9 cellular contexts compared by ENCODE assay signal in the genomic region with DNA sequence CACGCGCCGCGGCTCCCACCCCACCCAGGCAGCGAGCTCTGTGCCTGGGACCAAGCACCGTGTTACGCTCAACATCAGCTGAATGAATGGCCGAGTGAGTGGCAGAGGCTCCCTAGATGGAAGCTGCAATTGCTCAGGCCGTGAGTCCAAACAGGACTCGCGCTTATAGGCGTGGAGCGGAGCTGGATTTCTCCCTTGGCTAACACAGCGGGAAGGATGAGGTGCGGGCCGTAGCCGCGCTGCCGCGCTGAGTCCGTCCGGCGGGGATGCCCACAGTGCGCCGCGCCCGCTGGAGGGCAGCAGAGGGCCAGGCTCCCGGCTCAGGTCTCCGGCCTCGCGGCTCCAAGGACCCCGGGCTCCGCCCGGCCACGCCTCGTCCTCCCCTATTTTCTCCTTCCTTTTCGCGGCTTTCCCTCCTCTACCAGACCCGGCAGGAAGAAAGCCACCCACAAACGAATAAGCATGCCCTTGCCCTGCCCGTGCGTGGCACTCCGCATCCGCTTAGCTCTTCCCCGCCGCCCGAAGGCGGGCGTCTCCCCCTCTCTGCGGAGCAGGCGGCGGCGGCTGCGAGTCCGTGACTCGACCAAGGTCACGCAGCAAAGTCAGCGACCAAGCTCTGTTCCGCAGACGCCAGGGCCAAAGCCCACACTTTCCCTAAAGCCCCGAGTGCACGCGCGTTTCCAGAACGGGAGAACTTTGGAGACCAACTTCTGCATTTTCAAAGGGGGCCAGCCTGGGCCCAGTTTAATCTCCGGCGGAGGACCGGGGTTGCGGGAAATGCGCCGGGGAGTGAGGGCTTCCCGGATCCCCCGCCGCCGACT. TPM values are rescaled to one million over a fixed set of nuclear protein-coding genes. Genes with fewer than 3 reads are reported as not detected.
DNase-seq lines count a peak whose midpoint lies in the region; ATAC-seq and TF ChIP-seq lines count a peak whose summit lies in the region.
"Had no signal": no experiment of that assay in that cellular context is flagged by ENCODE, and none has a peak within 500 bp of the region (broad histone marks: within the 10 kb centered on the region; RNA-seq: fewer than 3 reads in every experiment).

No MANE protein-coding gene starts in this region.

- H3F3A ChIP-seq in PC-3 (ENCODE audit: low read length, unreplicated experiment) (no peaks in the 10 kb centered on the region), neural cell (ENCODE audit: insufficient read depth, low read length, poor library complexity, severe bottlenecking) (no peaks in the 10 kb centered on the region)

- peak in 9 of 10 experiments; percentile 26 to 63 (median 38) for DNase-seq in CD4-positive, alpha-beta T cell
- DNase-seq in PC-3, result peak; percentile 87
- peak; percentile 49 for DNase-seq in activated T-helper 2 cell treated with anti-CD3 and anti-CD28 coated beads, Interferon-gamma antibody, Interleukin-2, Interleukin-4, amounts not matched to agents 10 μg/mL and 5 μg/mL and 100 μg/mL, durations not matched to agents 14 hours and 24 hours and 36 hours (ENCODE audit: low spot score)
- peak; percentile 50 to 73 for DNase-seq in foreskin keratinocyte
- DNase-seq in stimulated activated naive CD8-positive, alpha-beta T cell treated with anti-CD3 and anti-CD28 coated beads, Interleukin-15, amount 100 ng/mL, for 72 hours, result peak; percentile 71 to 73

- POLR2A ChIA-PET in CD4-positive, alpha-beta T cell (lab: Charles Lee), result no interaction called here
- POLR2A ChIA-PET in PC-3 (lab: Charles Lee; ENCODE audit: unreplicated experiment), result interaction anchor here (1.0 kb wide), 1 partner anchor 57 kb away, joined by 3 read pairs; the partner anchor contains the start of gene FAHD2A

- no peaks in the 10 kb centered on the region for H3K9me3 Mint-ChIP-seq in CD4-positive, alpha-beta T cell
- no peaks in the 10 kb centered on the region for H3K9me3 Mint-ChIP-seq in activated T-helper 2 cell treated with anti-CD3 and anti-CD28 coated beads, Interferon-gamma antibody, Interleukin-2, Interleukin-4, amounts not matched to agents 10 μg/mL and 5 μg/mL and 100 μg/mL, durations not matched to agents 14 hours and 24 hours and 36 hours
- H3K9me3 Mint-ChIP-seq in stimulated activated naive CD8-positive, alpha-beta T cell treated with anti-CD3 and anti-CD28 coated beads, Interleukin-15, amount 100 ng/mL, for 72 hours, result no peaks in the 10 kb centered on the region

- H2AFZ ChIP-seq in PC-3 (ENCODE audit: low read length) (peak overlapping the region; percentile 95), neural cell (ENCODE audit: low read depth, low read length) (no peak overlapping the region)

- no peaks in the 10 kb centered on the region for H3K4me1 Mint-ChIP-seq in CD4-positive, alpha-beta T cell (ENCODE audit: low read depth)
- H3K4me1 Mint-ChIP-seq in activated T-helper 2 cell treated with anti-CD3 and anti-CD28 coated beads, Interferon-gamma antibody, Interleukin-2, Interleukin-4, amounts not matched to agents 10 μg/mL and 5 μg/mL and 100 μg/mL, durations not matched to agents 14 hours and 24 hours and 36 hours (ENCODE audit: low read depth), result no peaks in the 10 kb centered on the region
- peaks cover 10% of the 10 kb centered on the region for H3K4me1 Mint-ChIP-seq in stimulated activated naive CD8-positive, alpha-beta T cell treated with anti-CD3 and anti-CD28 coated beads, Interleukin-15, amount 100 ng/mL, for 72 hours

- H3K4me3 ChIP-seq in HUES48 (ENCODE audit: low read depth, low read length) (peak overlapping the region; percentile 69), PC-3 (ENCODE audit: low read length) (peak overlapping the region; percentile 84), neural cell (ENCODE audit: low read length) (peak overlapping the region; percentile 58)

- no peaks in the 10 kb centered on the region for H3K4me1 ChIP-seq in HUES48 (ENCODE audit: control insufficient read depth, insufficient read depth, low read length)
- H3K4me1 ChIP-seq in PC-3 (ENCODE audit: insufficient read depth, low read length), result peaks cover 25% of the 10 kb centered on the region
- no peaks in the 10 kb centered on the region for H3K4me1 ChIP-seq in foreskin keratinocyte

- no TSS peak for BruUV-seq in PC-3 (replicated peaks; lab: Mats Ljungman, UMichigan)

- CTCF ChIA-PET in CD4-positive, alpha-beta T cell (lab: Charles Lee), result no interaction called here
- CTCF ChIA-PET in PC-3 (lab: Charles Lee), result interaction anchor here (0.5 to 1.9 kb wide), 7 partner anchors 9 to 114 kb away, joined by 3 to 9 read pairs (median 5); no protein-coding TSS in a partner anchor

- no peak overlapping the region for H3K9ac ChIP-seq in HUES48 (ENCODE audit: low read depth, low read length)
- peak overlapping the region; percentile 90 for H3K9ac ChIP-seq in PC-3 (ENCODE audit: low read length)
- no peak overlapping the region for H3K9ac ChIP-seq in neural cell (ENCODE audit: low read length)

- H3K4me2 ChIP-seq in PC-3 (ENCODE audit: low read length) (peak overlapping the region; percentile 95), neural cell (ENCODE audit: low read length) (no peak overlapping the region)

- no peaks in the 10 kb centered on the region for H3K9me3 ChIP-seq in CD4-positive, alpha-beta T cell (ENCODE audit: control insufficient read depth, low read length)
- no peaks in the 10 kb centered on the region for H3K9me3 ChIP-seq in HUES48 (ENCODE audit: control insufficient read depth, insufficient read depth, low read length)
- no peaks in the 10 kb centered on the region for H3K9me3 ChIP-seq in PC-3 (ENCODE audit: low read length)
- no peaks in the 10 kb centered on the region for H3K9me3 ChIP-seq in neural cell (ENCODE audit: low read length)

- no peaks in the 10 kb centered on the region for H3K36me3 Mint-ChIP-seq in CD4-positive, alpha-beta T cell (ENCODE audit: low read depth)
- no peaks in the 10 kb centered on the region for H3K36me3 Mint-ChIP-seq in activated T-helper 2 cell treated with anti-CD3 and anti-CD28 coated beads, Interferon-gamma antibody, Interleukin-2, Interleukin-4, amounts not matched to agents 10 μg/mL and 5 μg/mL and 100 μg/mL, durations not matched to agents 14 hours and 24 hours and 36 hours (ENCODE audit: low read depth)

- H3K36me3 ChIP-seq in HUES48 (ENCODE audit: control insufficient read depth, insufficient read depth, low read length), result no peaks in the 10 kb centered on the region
- H3K36me3 ChIP-seq in PC-3 (ENCODE audit: low read depth, low read length), result no peaks in the 10 kb centered on the region
- H3K36me3 ChIP-seq in neural cell (ENCODE audit: insufficient read depth, low read length), result no peaks in the 10 kb centered on the region

- H3K27ac Mint-ChIP-seq in CD4-positive, alpha-beta T cell, result no peak overlapping the region
- no peak overlapping the region for H3K27ac Mint-ChIP-seq in activated T-helper 2 cell treated with anti-CD3 and anti-CD28 coated beads, Interferon-gamma antibody, Interleukin-2, Interleukin-4, amounts not matched to agents 10 μg/mL and 5 μg/mL and 100 μg/mL, durations not matched to agents 14 hours and 24 hours and 36 hours
- peak overlapping the region in 1 of 2 donors; percentile 11 for H3K27ac Mint-ChIP-seq in stimulated activated naive CD8-positive, alpha-beta T cell treated with anti-CD3 and anti-CD28 coated beads, Interleukin-15, amount 100 ng/mL, for 72 hours

- H3K27me3 ChIP-seq in CD4-positive, alpha-beta T cell (ENCODE audit: control insufficient read depth, insufficient read depth, low read length), result peaks cover 51% of the 10 kb centered on the region
- peaks cover 86% of the 10 kb centered on the region for H3K27me3 ChIP-seq in HUES48 (ENCODE audit: control insufficient read depth, insufficient read depth, low read length)
- H3K27me3 ChIP-seq in PC-3 (ENCODE audit: low read length), result no peaks in the 10 kb centered on the region
- H3K27me3 ChIP-seq in foreskin keratinocyte, result peaks cover 4% of the 10 kb centered on the region
- H3K27me3 ChIP-seq in neural cell (ENCODE audit: insufficient read depth, low read depth, low read length), result peaks cover 46% of the 10 kb centered on the region

- TF ChIP-seq EP300 in neural cell (conservative IDR thresholded peaks at IDR 0.05; ENCODE audit: poor library complexity, severe bottlenecking), result no peak

- H3K27me3 Mint-ChIP-seq in CD4-positive, alpha-beta T cell, result peaks cover 56% of the 10 kb centered on the region
- peaks cover 39% of the 10 kb centered on the region for H3K27me3 Mint-ChIP-seq in activated T-helper 2 cell treated with anti-CD3 and anti-CD28 coated beads, Interferon-gamma antibody, Interleukin-2, Interleukin-4, amounts not matched to agents 10 μg/mL and 5 μg/mL and 100 μg/mL, durations not matched to agents 14 hours and 24 hours and 36 hours (ENCODE audit: low read depth)
- peaks cover 73% of the 10 kb centered on the region for H3K27me3 Mint-ChIP-seq in stimulated activated naive CD8-positive, alpha-beta T cell treated with anti-CD3 and anti-CD28 coated beads, Interleukin-15, amount 100 ng/mL, for 72 hours

- H3K9me2 ChIP-seq in PC-3 (replicated peaks; ENCODE audit: low read length) (no peaks in the 10 kb centered on the region), neural cell (ENCODE audit: insufficient read depth, low read length) (no peaks in the 10 kb centered on the region)

- H3K79me2 ChIP-seq in PC-3 (ENCODE audit: low read length), result no peaks in the 10 kb centered on the region
- H3K79me2 ChIP-seq in neural cell (replicated peaks; ENCODE audit: insufficient read depth, low read length), result no peaks in the 10 kb centered on the region

- peak overlapping the region; percentile 68 for H3K4me3 Mint-ChIP-seq in CD4-positive, alpha-beta T cell
- H3K4me3 Mint-ChIP-seq in activated T-helper 2 cell treated with anti-CD3 and anti-CD28 coated beads, Interferon-gamma antibody, Interleukin-2, Interleukin-4, amounts not matched to agents 10 μg/mL and 5 μg/mL and 100 μg/mL, durations not matched to agents 14 hours and 24 hours and 36 hours (ENCODE audit: low read depth), result peak overlapping the region; percentile 78
- peak overlapping the region; percentile 77 to 84 for H3K4me3 Mint-ChIP-seq in stimulated activated naive CD8-positive, alpha-beta T cell treated with anti-CD3 and anti-CD28 coated beads, Interleukin-15, amount 100 ng/mL, for 72 hours

- no peak overlapping the region for H3K27ac ChIP-seq in CD4-positive, alpha-beta T cell (ENCODE audit: low read depth, low read length)
- no peak overlapping the region for H3K27ac ChIP-seq in HUES48 (ENCODE audit: low read depth, low read length)
- peak overlapping the region; percentile 83 for H3K27ac ChIP-seq in PC-3 (ENCODE audit: low read length)
- peak overlapping the region; percentile 79 for H3K27ac ChIP-seq in foreskin keratinocyte
- no peak overlapping the region for H3K27ac ChIP-seq in neural cell (ENCODE audit: low read length)

- peak; percentile 46 for ATAC-seq in CD4-positive, alpha-beta T cell (ENCODE audit: poor library complexity)
- peak; percentile 81 for ATAC-seq in GM19467 (IDR thresholded peaks at IDR 0.05; ENCODE audit: unreplicated experiment)
- ATAC-seq in PC-3, result peak; percentile 87
- ATAC-seq in foreskin keratinocyte, result peak; percentile 79
- peak; percentile 84 for ATAC-seq in stimulated activated naive CD8-positive, alpha-beta T cell treated with anti-CD3 and anti-CD28 coated beads, Interleukin-15, amount 100 ng/mL, for 72 hours

- TF ChIP-seq RAD21 in neural cell (conservative IDR thresholded peaks at IDR 0.05), result peak; percentile 60

- peak; percentile 71 for TF ChIP-seq CTCF in CD4-positive, alpha-beta T cell (IDR thresholded peaks at IDR 0.05)
- peak; percentile 82 for TF ChIP-seq CTCF in PC-3 (conservative IDR thresholded peaks at IDR 0.05; ENCODE audit: low read depth, low read length)
- TF ChIP-seq CTCF in foreskin keratinocyte (conservative IDR thresholded peaks at IDR 0.05), result peak; percentile 97
- TF ChIP-seq CTCF in neural cell (IDR thresholded peaks at IDR 0.05; ENCODE audit: poor library complexity, severe bottlenecking), result peak; percentile 70

- intact Hi-C loops in CD4-positive, alpha-beta T cell (cut with DNase I, micrococcal nuclease), result no loop called here
- intact Hi-C loops in PC-3 (cut with micrococcal nuclease), result loop anchor here (1.0 to 5.0 kb wide), 2 partner anchors 22 to 57 kb away; partner anchors contain the start of gene FAHD2A
- intact Hi-C loops in activated T-helper 2 cell treated with anti-CD3 and anti-CD28 coated beads, Interferon-gamma antibody, Interleukin-2, Interleukin-4, amounts not matched to agents 10 μg/mL and 5 μg/mL and 100 μg/mL, durations not matched to agents 14 hours and 24 hours and 36 hours (cut with micrococcal nuclease), result loop anchor here (1.0 kb wide), 1 partner anchor 57 kb away; the partner anchor contains the start of gene FAHD2A

- no peaks in the 10 kb centered on the region for H4K20me1 ChIP-seq in PC-3 (ENCODE audit: low read length)
- no peaks in the 10 kb centered on the region for H4K20me1 ChIP-seq in neural cell (ENCODE audit: insufficient read depth)

RNA-seq across cellular contexts. Expression of gene KCNIP3, which starts 48.5 kb away (rescaled TPM):
- total RNA-seq in CD4-positive, alpha-beta T cell, result under 1 TPM in 1 of 2 experiments, not detected in 1; 0.52 TPM
- 13.3 and 19.1 TPM in 2 replicates for total RNA-seq in PC-3 (2014; rRNA removed)
- 0.21 and 0.39 TPM in 2 replicates for total RNA-seq in activated T-helper 2 cell treated with anti-CD3 and anti-CD28 coated beads, Interferon-gamma antibody, Interleukin-2, Interleukin-4, amounts not matched to agents 10 μg/mL and 5 μg/mL and 100 μg/mL, durations not matched to agents 14 hours and 24 hours and 36 hours
- total RNA-seq in foreskin keratinocyte, result 6.4 and 9.0 TPM in 2 replicates
- polyA plus RNA-seq in foreskin keratinocyte, result 7.1 and 9.2 TPM in 2 replicates
- not detected in 2 replicates for polyA plus RNA-seq in neural cell
- 1.2 TPM in 1 of 2 replicates, not detected in the other for polyA minus RNA-seq in neural cell
- total RNA-seq: T-helper 2 cell treated with Interferon-gamma antibody and Interleukin-4, amounts not matched to agents 100 ng/mL and 5 ng/mL, for 36 hours had no signal

RNA-seq across cellular contexts. Expression of gene FAHD2A, which starts 56.9 kb away (rescaled TPM):
- 10 to 100 TPM; 26.5 to 27.5 TPM for total RNA-seq in CD4-positive, alpha-beta T cell
- total RNA-seq in PC-3 (2014; rRNA removed) (10.8 and 20.5 TPM in 2 replicates), foreskin keratinocyte (41.1 and 45.3 TPM in 2 replicates)
- total RNA-seq in activated T-helper 2 cell treated with anti-CD3 and anti-CD28 coated beads, Interferon-gamma antibody, Interleukin-2, Interleukin-4, amounts not matched to agents 10 μg/mL and 5 μg/mL and 100 μg/mL, durations not matched to agents 14 hours and 24 hours and 36 hours, result 32.5 and 40.3 TPM in 2 replicates
- polyA plus RNA-seq in foreskin keratinocyte (49.2 and 52.3 TPM in 2 replicates), neural cell (26.0 and 27.2 TPM in 2 replicates)
- polyA minus RNA-seq in neural cell, result 11.4 and 12.6 TPM in 2 replicates

Comparison
In these comparisons a context has a peak if more than half of its experiments do, and no peak if none do; other contexts are left out.
1. H3K27ac ChIP-seq: peak in PC-3 (single experiment) and foreskin keratinocyte (single experiment); none in CD4-positive, alpha-beta T cell (single experiment), HUES48 (single experiment) and neural cell (single experiment).
2. intact Hi-C loops: an anchor here in PC-3 (1.0 to 5.0 kb wide) and activated T-helper 2 cell treated with anti-CD3 and anti-CD28 coated beads, Interferon-gamma antibody, Interleukin-2, Interleukin-4, amounts not matched to agents 10 μg/mL and 5 μg/mL and 100 μg/mL, durations not matched to agents 14 hours and 24 hours and 36 hours (1.0 kb wide); none called in CD4-positive, alpha-beta T cell.
3. Peak in every context shown above with its lines, with median percentiles within 50 percentile points of each other: ATAC-seq, DNase-seq, H3K4me3 Mint-ChIP-seq, CTCF ChIP-seq and H3K4me3 ChIP-seq.